18 cellular contexts compared by ENCODE assay signal in genomic region chr2:111186123-111186715, GRCh38.
A peak's percentile ranks its signal among the peaks of the same experiment; 100 is the strongest.
DNase-seq lines count a peak whose midpoint lies in the region; ATAC-seq, FAIRE-seq and TF ChIP-seq lines count a peak whose summit lies in the region.
"Had no signal": no experiment of that assay in that cellular context is flagged by ENCODE, and none has a peak within 500 bp of the region (broad histone marks: within the 10 kb centered on the region; RNA-seq: fewer than 3 reads in every experiment).

No MANE protein-coding gene starts in this region.

- 44% methylated on average over 10 of the region's 10 CpGs for WGBS in HepG2 (ENCODE audit: low lambda C conversion rate)
- 72% methylated on average over 5 of the region's 10 CpGs for WGBS in right lobe of liver (ENCODE audit: insufficient coverage, low coverage, low lambda C conversion rate, missing lambda C conversion rate)
- WGBS in endodermal cell (ENCODE audit: insufficient coverage in 1 of 2, insufficient read length in 1 of 2), 2 experiments = 90 to 96% methylated on average over 10 of the region's 10 CpGs
- WGBS in pancreas, 2 donors = 69 to 75% methylated on average over 10 of the region's 10 CpGs

- CTCF ChIA-PET in HepG2 (lab: Yijun Ruan, JAX; ENCODE audit: low intra/inter-chr PET ratio, low total read pairs) = no interaction called here

- no TSS peak for BruUV-seq in HepG2 (replicated peaks; lab: Mats Ljungman, UMichigan)

- peaks cover 21% of the 10 kb centered on the region for H3K4me1 Mint-ChIP-seq in endodermal cell
- H3K4me1 Mint-ChIP-seq: GM23338 had no signal

- H3K4me3 Mint-ChIP-seq in endodermal cell = peak overlapping the region; percentile 10
- H3K4me3 Mint-ChIP-seq: GM23338 had no signal

- H3K27ac ChIP-seq in HepG2 (ENCODE audit: extremely low read length, insufficient read depth, low read length) (no peak overlapping the region), right lobe of liver (no peak overlapping the region), endodermal cell (ENCODE audit: low read depth, low read length) (no peak overlapping the region), pancreas (peak overlapping the region in 3 of 4 donors; percentile 60 to 77 (median 62))
- H3K27ac ChIP-seq: SJCRH30 had no signal

- TF ChIP-seq POLR2A in HepG2 (IDR thresholded peaks at IDR 0.05; ENCODE audit: insufficient read depth in 1 of 2, low read depth in 2 of 2, low read length in 2 of 2) = no peak
- TF ChIP-seq POLR2A in right lobe of liver (IDR thresholded peaks at IDR 0.05) = no peak

- H3K4me1 ChIP-seq in HepG2 (ENCODE audit: insufficient read depth, low read length) = peaks cover 19% of the 10 kb centered on the region
- H3K4me1 ChIP-seq in right lobe of liver = peaks cover 0 to 16% (median 7%) of the 10 kb centered on the region in 4 donors
- H3K4me1 ChIP-seq in endodermal cell (ENCODE audit: control insufficient read depth, insufficient read depth, low read length) = no peaks in the 10 kb centered on the region
- H3K4me1 ChIP-seq in pancreas = peaks cover 8 to 20% (median 13%) of the 10 kb centered on the region in 3 donors
- H3K4me1 ChIP-seq: SJCRH30 had no signal

- H4K20me1 ChIP-seq in HepG2 (ENCODE audit: insufficient read depth, low read length) = no peaks in the 10 kb centered on the region

- H3K4me2 ChIP-seq in HepG2 (ENCODE audit: low read depth, low read length) = peak overlapping the region; percentile 37
- H3K4me2 ChIP-seq: GM23338 had no signal

- TF ChIP-seq CTCF in HepG2 (CRISPR knock-in tag; IDR thresholded peaks at IDR 0.05) (no peak), right lobe of liver (IDR thresholded peaks at IDR 0.05) (no peak), endodermal cell (conservative IDR thresholded peaks at IDR 0.05) (no peak), pancreas (IDR thresholded peaks at IDR 0.05) (no peak)

- no peak for TF ChIP-seq RAD21 in HepG2 (CRISPR knock-in tag; IDR thresholded peaks at IDR 0.05)

- H3K27ac Mint-ChIP-seq in endodermal cell = no peak overlapping the region
- H3K27ac Mint-ChIP-seq: GM23338 had no signal

- H3K36me3 ChIP-seq in HepG2 (replicated peaks in 1 of 2; ENCODE audit: control insufficient read depth in 1 of 2, insufficient read depth in 2 of 2, low read length in 2 of 2) (no peaks in the 10 kb centered on the region), right lobe of liver (no peaks in the 10 kb centered on the region), endodermal cell (ENCODE audit: control insufficient read depth, insufficient read depth, low read length) (no peaks in the 10 kb centered on the region), pancreas (no peaks in the 10 kb centered on the region)
- H3K36me3 ChIP-seq: SJCRH30 had no signal

- no peaks in the 10 kb centered on the region for H3K9me3 Mint-ChIP-seq in endodermal cell
- H3K9me3 Mint-ChIP-seq: GM23338 had no signal

- no peak overlapping the region for H2AFZ ChIP-seq in HepG2 (ENCODE audit: low read length)
- H2AFZ ChIP-seq: GM23338 had no signal

- no peak for TF ChIP-seq EP300 in HepG2 (IDR thresholded peaks at IDR 0.05; ENCODE audit: low read depth in 2 of 2, low read length in 2 of 2)
- no peak for TF ChIP-seq EP300 in HepG2 (CRISPR knock-in tag; IDR thresholded peaks at IDR 0.05; ENCODE audit: borderline replicate concordance)

- H3K9me3 ChIP-seq in HepG2 (ENCODE audit: low read length) (no peaks in the 10 kb centered on the region), right lobe of liver (no peaks in the 10 kb centered on the region), endodermal cell (ENCODE audit: control insufficient read depth, low read length) (no peaks in the 10 kb centered on the region), pancreas (no peaks in the 10 kb centered on the region)
- H3K9me3 ChIP-seq: SJCRH30 had no signal

- intact Hi-C loops in HepG2 (cut with micrococcal nuclease; ENCODE audit: unreplicated experiment) (no loop called here), right lobe of liver (cut with DNase I) (no loop called here), pancreas (cut with DNase I) (no loop called here)

- no peaks in the 10 kb centered on the region for H3K36me3 Mint-ChIP-seq in endodermal cell (ENCODE audit: low read depth)

- H3K4me3 ChIP-seq in HepG2 (replicated peaks in 1 of 3; ENCODE audit: insufficient read depth in 1 of 3, low read depth in 2 of 3, low read length in 3 of 3) (no peak overlapping the region), right lobe of liver (no peak overlapping the region), endodermal cell (ENCODE audit: low read length) (no peak overlapping the region), pancreas (no peak overlapping the region)
- H3K4me3 ChIP-seq: GM23338, SJCRH30 had no signal

- ATAC-seq in HepG2 (no peak), right lobe of liver (no peak), pancreas (no peak), HG03469 (IDR thresholded peaks at IDR 0.05; ENCODE audit: unreplicated experiment) (no peak)

- H3K9ac ChIP-seq in HepG2 (ENCODE audit: insufficient read depth, low read depth, low read length) = no peak overlapping the region
- no peak overlapping the region for H3K9ac ChIP-seq in endodermal cell (ENCODE audit: extremely low read depth, low read length, poor library complexity, severe bottlenecking)

- no peaks in the 10 kb centered on the region; a peak in 1 of 5 replicates for H3K27me3 ChIP-seq in HepG2 (ENCODE audit: control insufficient read depth in 1 of 2, insufficient read depth in 2 of 2, low read length in 2 of 2)
- no peaks in the 10 kb centered on the region for H3K27me3 ChIP-seq in right lobe of liver
- H3K27me3 ChIP-seq in endodermal cell (ENCODE audit: control insufficient read depth, insufficient read depth, low read length, poor library complexity, severe bottlenecking) = no peaks in the 10 kb centered on the region
- H3K27me3 ChIP-seq in pancreas = no peaks in the 10 kb centered on the region
- H3K27me3 ChIP-seq: SJCRH30 had no signal

- POLR2A ChIA-PET in HepG2 (lab: Yijun Ruan, JAX) = interaction anchor here (1.9 kb wide), 1 partner anchor 66 kb away, joined by 10 read pairs; the partner anchor contains the start of gene BCL2L11

- no peak for DNase-seq in HepG2 (ENCODE audit: low spot score)
- DNase-seq in right lobe of liver = no peak
- DNase-seq in endodermal cell = peak; percentile 30
- no peak for DNase-seq in pancreas
- DNase-seq in NK-92 treated with Interleukin-12 subunit alpha and Interleukin-12 subunit beta, amount 100 ng/mL, for 24 hours (lab: John Stamatoyannopoulos, UW) = no peak
- DNase-seq in activated naive CD4-positive, alpha-beta T cell (lab: John Stamatoyannopoulos, UW) = no peak
- DNase-seq in NCI-H774 (lab: John Stamatoyannopoulos, UW) = no peak
- DNase-seq: C1 segment of cervical spinal cord, DMS 273 treated with DMSO at 0.1 percent for 48 hours, Karpas-422, MM.1S, NCI-H1694, RPMI8226, SJCRH30 had no signal

- no peaks in the 10 kb centered on the region for H3K27me3 Mint-ChIP-seq in endodermal cell (ENCODE audit: insufficient read depth)

- no peaks in the 10 kb centered on the region for H3K79me2 ChIP-seq in HepG2 (ENCODE audit: insufficient read depth, low read length)

- FAIRE-seq in HepG2 (lab: Jason Lieb, UNC) (no peak), pancreas (lab: Jason Lieb, UNC) (no peak)
- FAIRE-seq: A204.1, GM12892 had no signal

- in situ Hi-C loops in HepG2 (cut with HindIII; ENCODE audit: extremely low pct_ligation_motif_present, low pct_unique_long_range_greater_than_20kb) = no loop called here

TF ChIP-seq in HepG2, 621 proteins besides CTCF, POLR2A, EP300 and RAD21 (continues in another document):
- TF ChIP-seq, protein P1, sequence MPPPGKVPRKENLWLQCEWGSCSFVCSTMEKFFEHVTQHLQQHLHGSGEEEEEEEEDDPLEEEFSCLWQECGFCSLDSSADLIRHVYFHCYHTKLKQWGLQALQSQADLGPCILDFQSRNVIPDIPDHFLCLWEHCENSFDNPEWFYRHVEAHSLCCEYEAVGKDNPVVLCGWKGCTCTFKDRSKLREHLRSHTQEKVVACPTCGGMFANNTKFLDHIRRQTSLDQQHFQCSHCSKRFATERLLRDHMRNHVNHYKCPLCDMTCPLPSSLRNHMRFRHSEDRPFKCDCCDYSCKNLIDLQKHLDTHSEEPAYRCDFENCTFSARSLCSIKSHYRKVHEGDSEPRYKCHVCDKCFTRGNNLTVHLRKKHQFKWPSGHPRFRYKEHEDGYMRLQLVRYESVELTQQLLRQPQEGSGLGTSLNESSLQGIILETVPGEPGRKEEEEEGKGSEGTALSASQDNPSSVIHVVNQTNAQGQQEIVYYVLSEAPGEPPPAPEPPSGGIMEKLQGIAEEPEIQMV (CRISPR knock-in tag; IDR thresholded peaks at IDR 0.05; ENCODE audit: low read depth) = no peak
- TF ChIP-seq TFE3 (CRISPR knock-in tag; IDR thresholded peaks at IDR 0.05) (no peak), SMAD3 (CRISPR knock-in tag; IDR thresholded peaks at IDR 0.05) (no peak), ZNF251 (CRISPR knock-in tag; IDR thresholded peaks at IDR 0.05) (no peak), NFYB (CRISPR knock-in tag; IDR thresholded peaks at IDR 0.05) (no peak), ZNF367 (CRISPR knock-in tag; IDR thresholded peaks at IDR 0.05; ENCODE audit: borderline replicate concordance) (no peak), GTF2F1 (IDR thresholded peaks at IDR 0.05; ENCODE audit: low read length) (no peak), ZNF556 (CRISPR knock-in tag; IDR thresholded peaks at IDR 0.05; ENCODE audit: borderline replicate concordance) (no peak), ZNF235 (CRISPR knock-in tag; IDR thresholded peaks at IDR 0.05; ENCODE audit: borderline replicate concordance) (no peak), ZFP36 (IDR thresholded peaks at IDR 0.05; ENCODE audit: borderline replicate concordance, low read depth, low read length, partially characterized antibody) (no peak), CBX2 (IDR thresholded peaks at IDR 0.05; ENCODE audit: low read depth, low read length) (no peak), CBX2 (CRISPR knock-in tag; IDR thresholded peaks at IDR 0.05; ENCODE audit: low read depth) (no peak), CHD2 (IDR thresholded peaks at IDR 0.05; ENCODE audit: low read depth, low read length) (no peak)

Comparison
In these comparisons a context has a peak if more than half of its experiments do, and no peak if none do; other contexts are left out.
1. H3K27ac ChIP-seq: peak in pancreas (3 of 4); none in HepG2 (single experiment), right lobe of liver (0 of 3) and endodermal cell (single experiment).